In genomic region chr4:186699881-186700397, GRCh38 we compare ENCODE assay signal across 19 cellular contexts. TPM values are rescaled to one million over a fixed set of nuclear protein-coding genes. Genes with fewer than 3 reads are reported as not detected.
A peak's percentile ranks its signal among the peaks of the same experiment; 100 is the strongest.
DNase-seq lines count a peak whose midpoint lies in the region; ATAC-seq and TF ChIP-seq lines count a peak whose summit lies in the region.
"Had no signal": no experiment of that assay in that cellular context is flagged by ENCODE, and none has a peak within 500 bp of the region (broad histone marks: within the 10 kb centered on the region; RNA-seq: fewer than 3 reads in every experiment).

No MANE protein-coding gene starts in this region.

- H3K9me2 ChIP-seq in GM23248 (ENCODE audit: insufficient read depth) (no peaks in the 10 kb centered on the region), Karpas-422 (replicated peaks; ENCODE audit: insufficient read depth, low read length) (no peaks in the 10 kb centered on the region)

- H3K14ac ChIP-seq in mesenchymal stem cell (ENCODE audit: low read length in 2 of 2): peak overlapping the region in 1 of 2 experiments; percentile 73

- no peaks in the 10 kb centered on the region for H3K9me3 ChIP-seq in GM23248 (ENCODE audit: low read depth)
- no peaks in the 10 kb centered on the region for H3K9me3 ChIP-seq in mesenchymal stem cell (ENCODE audit: control insufficient read depth, low read length)
- H3K9me3 ChIP-seq in skeletal muscle tissue (ENCODE audit: control insufficient read depth in 3 of 3, low read length in 3 of 3): no peaks in the 10 kb centered on the region
- no peaks in the 10 kb centered on the region for H3K9me3 ChIP-seq in Karpas-422 (ENCODE audit: low read length)
- H3K9me3 ChIP-seq: left lung, vagina had no signal

- H3K79me2 ChIP-seq in GM23248 (ENCODE audit: insufficient read depth) (peaks cover 100% of the 10 kb centered on the region), Karpas-422 (ENCODE audit: low read length) (no peaks in the 10 kb centered on the region)

- H2AFZ ChIP-seq in GM23248: no peak overlapping the region
- no peak overlapping the region for H2AFZ ChIP-seq in mesenchymal stem cell (ENCODE audit: low read depth, low read length)
- H2AFZ ChIP-seq in Karpas-422 (ENCODE audit: low read length): no peak overlapping the region

- no peak overlapping the region for H4K8ac ChIP-seq in mesenchymal stem cell (ENCODE audit: low read length)

- H3K4ac ChIP-seq in mesenchymal stem cell (ENCODE audit: low read depth in 1 of 2, low read length in 2 of 2): no peak overlapping the region

- H2AK5ac ChIP-seq in mesenchymal stem cell (ENCODE audit: low read length, severe bottlenecking): peak overlapping the region; percentile 18

- peak overlapping the region in 1 of 2 experiments; percentile 20 for H3K23ac ChIP-seq in mesenchymal stem cell (ENCODE audit: low read length in 2 of 2)

- peaks cover 57% of the 10 kb centered on the region for H3K36me3 Mint-ChIP-seq in brain
- H3K36me3 Mint-ChIP-seq: IgD-negative memory B cell; natural killer cell treated with Interleukin-12 subunit alpha and Interleukin-12 subunit beta and Interleukin-15 and Interleukin-18, amount 100 ng/mL, for 72 hours; stimulated activated effector memory CD8-positive, alpha-beta T cell treated with anti-CD3 and anti-CD28 coated beads, Interleukin-12 subunit alpha, Interleukin-12 subunit beta, amount 100 ng/mL, for 72 hours; T-cell had no signal

- peak overlapping the region; percentile 91 to 98 (median 95) for H3K27ac Mint-ChIP-seq in brain
- H3K27ac Mint-ChIP-seq: activated B cell treated with CpG ODN at 0.5 μM for 24 hours; IgD-negative memory B cell; natural killer cell treated with Interleukin-12 subunit alpha and Interleukin-12 subunit beta and Interleukin-15 and Interleukin-18, amount 100 ng/mL, for 72 hours; stimulated activated effector memory CD8-positive, alpha-beta T cell treated with anti-CD3 and anti-CD28 coated beads, Interleukin-12 subunit alpha, Interleukin-12 subunit beta, amount 100 ng/mL, for 72 hours; T-cell had no signal

- peak overlapping the region in 1 of 2 experiments; percentile 40 for H2BK12ac ChIP-seq in mesenchymal stem cell (ENCODE audit: low read length in 2 of 2)

- H3K9ac ChIP-seq in GM23248 (peak overlapping the region; percentile 84), mesenchymal stem cell (ENCODE audit: low read length) (no peak overlapping the region), skeletal muscle tissue (ENCODE audit: low read depth in 1 of 3, low read length in 3 of 3) (no peak overlapping the region), Karpas-422 (ENCODE audit: low read length) (no peak overlapping the region)

- peak overlapping the region in 1 of 2 experiments; percentile 44 for H3K18ac ChIP-seq in mesenchymal stem cell (ENCODE audit: low read depth in 1 of 2, low read length in 2 of 2)

- H3K4me1 Mint-ChIP-seq in brain: peaks cover 86% of the 10 kb centered on the region
- H3K4me1 Mint-ChIP-seq: activated B cell treated with CpG ODN at 0.5 μM for 24 hours; IgD-negative memory B cell; stimulated activated effector memory CD8-positive, alpha-beta T cell treated with anti-CD3 and anti-CD28 coated beads, Interleukin-12 subunit alpha, Interleukin-12 subunit beta, amount 100 ng/mL, for 72 hours; T-cell had no signal

- H3K27me3 Mint-ChIP-seq in brain: no peaks in the 10 kb centered on the region
- H3K27me3 Mint-ChIP-seq: activated B cell treated with CpG ODN at 0.5 μM for 24 hours; IgD-negative memory B cell; natural killer cell treated with Interleukin-12 subunit alpha and Interleukin-12 subunit beta and Interleukin-15 and Interleukin-18, amount 100 ng/mL, for 72 hours; T-cell had no signal

- H3K4me3 Mint-ChIP-seq in brain: peak overlapping the region; percentile 41 to 80 (median 77)
- H3K4me3 Mint-ChIP-seq: activated B cell treated with CpG ODN at 0.5 μM for 24 hours; H9; IgD-negative memory B cell; natural killer cell treated with Interleukin-12 subunit alpha and Interleukin-12 subunit beta and Interleukin-15 and Interleukin-18, amount 100 ng/mL, for 72 hours; stimulated activated effector memory CD8-positive, alpha-beta T cell treated with anti-CD3 and anti-CD28 coated beads, Interleukin-12 subunit alpha, Interleukin-12 subunit beta, amount 100 ng/mL, for 72 hours; T-cell had no signal

- WGBS in GM23248 (ENCODE audit: low coverage in 1 of 2, low lambda C conversion rate in 2 of 2, missing lambda C conversion rate in 2 of 2), 2 experiments: 64 to 66% methylated on average over 11 of the region's 11 CpGs
- 98% methylated on average over 11 of the region's 11 CpGs for WGBS in mesenchymal stem cell

- no peak overlapping the region for H3K4me2 ChIP-seq in GM23248 (ENCODE audit: unreplicated experiment)
- H3K4me2 ChIP-seq in mesenchymal stem cell (ENCODE audit: low read length, poor library complexity, severe bottlenecking): no peak overlapping the region
- H3K4me2 ChIP-seq in Karpas-422 (ENCODE audit: low read depth, low read length, poor library complexity, severe bottlenecking): no peak overlapping the region

- peaks cover 36% of the 10 kb centered on the region for H3F3A ChIP-seq in GM23248 (ENCODE audit: insufficient read depth)

- H3K27ac ChIP-seq in GM23248: peak overlapping the region; percentile 95
- peak overlapping the region; percentile 6 for H3K27ac ChIP-seq in mesenchymal stem cell (ENCODE audit: low read length, poor library complexity, severe bottlenecking)
- peak overlapping the region; percentile 72 for H3K27ac ChIP-seq in skeletal muscle tissue (ENCODE audit: low read depth, low read length)
- H3K27ac ChIP-seq in Karpas-422 (ENCODE audit: low read length): no peak overlapping the region
- H3K27ac ChIP-seq: left lung had no signal

- no peaks in the 10 kb centered on the region for H3K27me3 ChIP-seq in GM23248 (replicated peaks; ENCODE audit: insufficient read depth)
- H3K27me3 ChIP-seq in mesenchymal stem cell (ENCODE audit: control insufficient read depth in 1 of 2, insufficient read depth in 1 of 2, low read length in 2 of 2): no peaks in the 10 kb centered on the region
- H3K27me3 ChIP-seq in skeletal muscle tissue (ENCODE audit: control insufficient read depth in 3 of 3, insufficient read depth in 3 of 3, low read length in 3 of 3): peaks cover 0 to 4% (median 0%) of the 10 kb centered on the region in 3 donors
- H3K27me3 ChIP-seq in Karpas-422 (ENCODE audit: low read length): no peaks in the 10 kb centered on the region
- H3K27me3 ChIP-seq: left lung, vagina had no signal

- no peak for TF ChIP-seq CTCF in brain (conservative IDR thresholded peaks at IDR 0.05)

- no peaks in the 10 kb centered on the region for H3K36me3 ChIP-seq in GM23248 (ENCODE audit: low read depth)
- peaks cover 32 to 39% of the 10 kb centered on the region in 2 experiments for H3K36me3 ChIP-seq in mesenchymal stem cell (ENCODE audit: control insufficient read depth in 1 of 2, insufficient read depth in 2 of 2, low read depth in 1 of 2, low read length in 2 of 2)
- H3K36me3 ChIP-seq in skeletal muscle tissue (ENCODE audit: control insufficient read depth in 3 of 3, insufficient read depth in 3 of 3, low read length in 3 of 3): no peaks in the 10 kb centered on the region
- H3K36me3 ChIP-seq in Karpas-422 (ENCODE audit: insufficient read depth, low read length): no peaks in the 10 kb centered on the region
- H3K36me3 ChIP-seq: left lung, vagina had no signal

- H2BK15ac ChIP-seq in mesenchymal stem cell (ENCODE audit: low read depth, poor library complexity, severe bottlenecking): no peak overlapping the region

- H4K20me1 ChIP-seq in GM23248 (ENCODE audit: insufficient read depth) (no peaks in the 10 kb centered on the region), Karpas-422 (ENCODE audit: insufficient read depth, low read depth, low read length) (no peaks in the 10 kb centered on the region)

- H2BK120ac ChIP-seq in mesenchymal stem cell (ENCODE audit: low read depth, low read length): no peak overlapping the region

- peaks cover 32% of the 10 kb centered on the region for H3K4me1 ChIP-seq in GM23248 (ENCODE audit: insufficient read depth)
- H3K4me1 ChIP-seq in mesenchymal stem cell (ENCODE audit: control insufficient read depth, insufficient read depth, low read depth, low read length): peaks cover 20% of the 10 kb centered on the region
- peaks cover 0 to 12% (median 4%) of the 10 kb centered on the region in 3 donors for H3K4me1 ChIP-seq in skeletal muscle tissue (ENCODE audit: control insufficient read depth in 3 of 3, insufficient read depth in 3 of 3, low read length in 3 of 3)
- H3K4me1 ChIP-seq in Karpas-422 (ENCODE audit: low read length): no peaks in the 10 kb centered on the region

- H3K79me1 ChIP-seq in mesenchymal stem cell (replicated peaks; ENCODE audit: low read length, poor library complexity, severe bottlenecking): no peaks in the 10 kb centered on the region

- no peak overlapping the region for H2BK5ac ChIP-seq in mesenchymal stem cell (ENCODE audit: low read depth, low read length, poor library complexity, severe bottlenecking)

- ATAC-seq in GM18502 (IDR thresholded peaks at IDR 0.05; ENCODE audit: poor library complexity, unreplicated experiment): no peak
- ATAC-seq: GM12878; natural killer cell treated with Interleukin-12 subunit alpha and Interleukin-12 subunit beta and Interleukin-15 and Interleukin-18, amount 100 ng/mL, for 72 hours; stimulated activated effector memory CD8-positive, alpha-beta T cell treated with anti-CD3 and anti-CD28 coated beads, Interleukin-12 subunit alpha, Interleukin-12 subunit beta, amount 100 ng/mL, for 72 hours; T-cell had no signal

- no peak overlapping the region for H4K91ac ChIP-seq in mesenchymal stem cell (ENCODE audit: low read length)

- no peak for DNase-seq in GM23248
- no peak for DNase-seq in mesenchymal stem cell
- DNase-seq in UCSD-AML1 (lab: John Stamatoyannopoulos, UW; ENCODE audit: unreplicated experiment): no peak
- no peak for DNase-seq in dermis blood vessel endothelial cell
- no peak for DNase-seq in Karpas-422
- DNase-seq: activated B cell treated with CpG ODN at 0.5 μM for 24 hours; activated effector memory CD4-positive, alpha-beta T cell treated with Interleukin-2 at 50 U/mL for 16 hours; H9; left lung; NCI-H2171; T-cell had no signal

- in situ Hi-C loops in GM23248 (cut with MboI): loop anchor here (25.0 kb wide), 1 partner anchor 887 kb away; no protein-coding TSS in a partner anchor

- H3K4me3 ChIP-seq in GM23248 (no peak overlapping the region), mesenchymal stem cell (ENCODE audit: insufficient read depth in 1 of 2, low read depth in 1 of 2, low read length in 2 of 2) (no peak overlapping the region), skeletal muscle tissue (ENCODE audit: low read length in 3 of 3) (no peak overlapping the region), Karpas-422 (ENCODE audit: low read length) (no peak overlapping the region)
- H3K4me3 ChIP-seq: GM12878, left lung, vagina had no signal

- H3K9me3 Mint-ChIP-seq in brain: peaks cover 0 to 4% (median 3%) of the 10 kb centered on the region in 5 experiments
- H3K9me3 Mint-ChIP-seq: H9 had no signal

RNA-seq across cellular contexts. Expression of gene FAT1, which starts 23.7 kb away (rescaled TPM):
- total RNA-seq in GM23248 (2014; rRNA removed; shearing (Covaris generic)): 250 and 261 TPM in 2 replicates
- 53.3 and 54.0 TPM in 2 replicates for polyA plus RNA-seq in GM23248 (2016; fragmentation: Nextera tagmentation; extraction: Ambion mirVana)
- 16.9 TPM for polyA plus RNA-seq in brain (ENCODE audit: insufficient read depth, low read depth, low replicate concordance)
- 137 TPM for polyA plus RNA-seq in mesenchymal stem cell (2013, experiment 1 of 2)
- 119 TPM for polyA plus RNA-seq in mesenchymal stem cell (2013, experiment 2 of 2)
- 173 TPM for total RNA-seq in skeletal muscle tissue
- total RNA-seq in dermis blood vessel endothelial cell: 2.8 and 16.0 TPM in 2 replicates
- total RNA-seq in Karpas-422 (2014; rRNA removed; shearing (Covaris generic); ENCODE audit: low replicate concordance): 0.15 TPM in 1 of 2 replicates, not detected in the other
- total RNA-seq: activated B cell treated with CpG ODN at 0.5 μM for 24 hours; natural killer cell treated with Interleukin-12 subunit alpha and Interleukin-12 subunit beta and Interleukin-15 and Interleukin-18, amount 100 ng/mL, for 72 hours had no signal
- polyA plus RNA-seq: IgD-negative memory B cell had no signal
